2 cellular contexts compared by ENCODE assay signal in genomic region chr11:65053826-65054503, GRCh38.
TF ChIP-seq lines count a peak whose summit lies in the region.

No MANE protein-coding gene starts in this region.

TF ChIP-seq in GM12891, 5 proteins besides CTCF, POLR2A, EP300 and RAD21:
- TF ChIP-seq SPI1 (IDR thresholded peaks at IDR 0.05; ENCODE audit: low read depth, low read length) (no peak), POLR2AphosphoS5 (IDR thresholded peaks at IDR 0.05; ENCODE audit: low read depth, low read length) (no peak), PAX5 (IDR thresholded peaks at IDR 0.05; ENCODE audit: insufficient read depth, low read length, severe bottlenecking) (no peak), TAF1 (IDR thresholded peaks at IDR 0.05; ENCODE audit: low read depth, low read length) (no peak), POU2F2 (IDR thresholded peaks at IDR 0.05; ENCODE audit: low read depth, low read length) (no peak)

TF ChIP-seq in H1, 55 proteins besides CTCF, POLR2A, EP300 and RAD21:
- TF ChIP-seq BACH1 (IDR thresholded peaks at IDR 0.05; ENCODE audit: low read length) (no peak), SUZ12 (IDR thresholded peaks at IDR 0.05; ENCODE audit: low read length) (no peak), EGR1 (IDR thresholded peaks at IDR 0.05; ENCODE audit: borderline replicate concordance, low read depth, low read length) (no peak), CHD1 (IDR thresholded peaks at IDR 0.05; ENCODE audit: low read depth, low read length) (no peak), SAP30 (IDR thresholded peaks at IDR 0.05; ENCODE audit: insufficient read depth, insufficient replicate concordance, low read length) (no peak), MAFK (IDR thresholded peaks at IDR 0.05; ENCODE audit: low read depth, low read length) (no peak), SP1 (IDR thresholded peaks at IDR 0.05; ENCODE audit: low read depth, low read length) (no peak), KDM1A (IDR thresholded peaks at IDR 0.05; ENCODE audit: borderline replicate concordance, low read length) (no peak), CBX8 (IDR thresholded peaks at IDR 0.05; ENCODE audit: borderline replicate concordance, low read depth, low read length) (no peak), RXRA (IDR thresholded peaks at IDR 0.05; ENCODE audit: insufficient read depth, low read depth, low read length) (no peak), CHD2 (IDR thresholded peaks at IDR 0.05; ENCODE audit: low read length) (no peak), HDAC6 (IDR thresholded peaks at IDR 0.05; ENCODE audit: low read depth, low read length) (no peak), RBBP5 (IDR thresholded peaks at IDR 0.05; ENCODE audit: borderline replicate concordance, low read depth, low read length) (no peak), TAF7 (optimal IDR thresholded peaks at IDR 0.05; ENCODE audit: borderline replicate concordance, low read depth, low read length) (no peak), BCL11A (IDR thresholded peaks at IDR 0.05; ENCODE audit: low read depth in 2 of 2, low read length in 2 of 2) (no peak), RFX5 (IDR thresholded peaks at IDR 0.05; ENCODE audit: borderline replicate concordance, low read depth, low read length) (no peak), SP4 (IDR thresholded peaks at IDR 0.05; ENCODE audit: low read length) (no peak), PHF8 (conservative IDR thresholded peaks at IDR 0.05; ENCODE audit: low read depth, low read length) (no peak), EZH2 (IDR thresholded peaks at IDR 0.05; ENCODE audit: low read depth, low read length, severe bottlenecking) (no peak), SIX5 (IDR thresholded peaks at IDR 0.05; ENCODE audit: low read depth, low read length) (no peak)
TF ChIP-seq in H1: peak in this region for 0.
